8 cellular contexts compared by ENCODE assay signal in the genomic region with DNA sequence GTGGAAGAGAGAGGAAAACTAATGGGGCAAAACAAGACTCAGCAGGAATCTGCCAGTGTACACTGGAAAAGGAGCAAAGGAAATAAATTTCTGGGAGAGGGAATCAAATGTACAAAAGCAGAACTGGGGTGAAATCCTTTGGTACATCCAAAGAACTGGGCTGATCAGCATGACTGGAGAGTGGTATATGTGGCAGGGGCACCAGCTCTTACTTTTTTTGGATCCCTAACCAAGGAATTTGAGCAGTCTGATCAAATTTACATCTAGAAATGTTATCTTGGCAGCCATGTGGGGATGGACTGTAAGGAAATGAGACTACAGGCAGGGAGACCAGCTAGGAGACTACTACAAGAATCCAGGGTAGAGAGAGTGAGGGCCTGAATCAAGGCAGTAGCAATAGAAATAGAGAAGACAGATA. TPM values are rescaled to one million over a fixed set of nuclear protein-coding genes. Genes with fewer than 3 reads are reported as not detected.
DNase-seq lines count a peak whose midpoint lies in the region; ATAC-seq and TF ChIP-seq lines count a peak whose summit lies in the region.

No MANE protein-coding gene starts in this region.

- H3K4me3 ChIP-seq in cardiac muscle cell (peak overlapping the region; percentile 73), uterus (peak overlapping the region; percentile 75 to 79), suprapubic skin (no peak overlapping the region)

- intact Hi-C loops in cardiac septum (cut with DNase I): loop anchor here (2.0 to 10.0 kb wide), 4 partner anchors 14 to 952 kb away; a partner anchor contains a TSS
- intact Hi-C loops in uterus (cut with DNase I; ENCODE audit: low total_unique reads): no loop called here

- TF ChIP-seq POLR2A in uterus (IDR thresholded peaks at IDR 0.05): no peak
- no peak for TF ChIP-seq POLR2A in suprapubic skin (IDR thresholded peaks at IDR 0.05)

- H3K4me1 ChIP-seq in cardiac muscle cell (ENCODE audit: low read depth): peaks cover 5% of the 10 kb centered on the region
- no peaks in the 10 kb centered on the region for H3K4me1 ChIP-seq in uterus
- H3K4me1 ChIP-seq in suprapubic skin: peaks cover 15% of the 10 kb centered on the region

- TF ChIP-seq EP300 in suprapubic skin (IDR thresholded peaks at IDR 0.05): no peak

- H3K27me3 ChIP-seq in cardiac muscle cell: no peaks in the 10 kb centered on the region
- no peaks in the 10 kb centered on the region for H3K27me3 ChIP-seq in uterus
- no peaks in the 10 kb centered on the region for H3K27me3 ChIP-seq in suprapubic skin

- DNase-seq in cardiac muscle cell (ENCODE audit: low read depth in 1 of 2, low spot score in 1 of 2) (no peak), cardiac septum (ENCODE audit: low spot score) (no peak), left kidney (ENCODE audit: low read depth, low spot score) (peak; percentile 52), uterus (no peak), suprapubic skin (ENCODE audit: low spot score in 2 of 2) (no peak)

- no peaks in the 10 kb centered on the region for H3K36me3 ChIP-seq in cardiac muscle cell
- no peaks in the 10 kb centered on the region for H3K36me3 ChIP-seq in uterus
- no peaks in the 10 kb centered on the region for H3K36me3 ChIP-seq in suprapubic skin

- no peak for ATAC-seq in activated CD4-positive, CD25-positive, alpha-beta regulatory T cell treated with anti-CD3 and anti-CD28 coated beads, Interleukin-2, amount 50 U/mL, for 24 hours
- no peak for ATAC-seq in HG02938 (IDR thresholded peaks at IDR 0.05; ENCODE audit: unreplicated experiment)

- no peak for TF ChIP-seq CTCF in cardiac muscle cell (IDR thresholded peaks at IDR 0.05; ENCODE audit: low read depth, low read length)
- no peak for TF ChIP-seq CTCF in VCaP (conservative IDR thresholded peaks at IDR 0.05)
- no peak for TF ChIP-seq CTCF in uterus (IDR thresholded peaks at IDR 0.05)
- no peak for TF ChIP-seq CTCF in suprapubic skin (IDR thresholded peaks at IDR 0.05)

- H3K27ac ChIP-seq in cardiac muscle cell (peak overlapping the region; percentile 100), VCaP (peak overlapping the region; percentile 92), uterus (peak overlapping the region; percentile 99), suprapubic skin (no peak overlapping the region)

- H3K9me3 ChIP-seq in cardiac muscle cell (ENCODE audit: low read depth) (no peaks in the 10 kb centered on the region), uterus (no peaks in the 10 kb centered on the region), suprapubic skin (no peaks in the 10 kb centered on the region)

RNA-seq across cellular contexts. Expression of a gene that starts 1.2 kb away (rescaled TPM):
- total RNA-seq in cardiac muscle cell (5.0 and 8.1 TPM in 2 replicates), cardiac septum (7.1 TPM), uterus (10 to 100 TPM in 3 of 4 donors, 1 to 10 TPM in 1; 3.5 to 63.8 (median 31.5) TPM), suprapubic skin (10 to 100 TPM in 3 of 4 donors, 1 to 10 TPM in 1; 2.8 to 11.3 (median 10.7) TPM)
- polyA plus RNA-seq in cardiac muscle cell: 3.8 and 6.8 TPM in 2 replicates

RNA-seq across cellular contexts. Expression of a gene that starts 12.6 kb away (rescaled TPM):
- 11.2 and 13.3 TPM in 2 replicates for total RNA-seq in cardiac muscle cell
- polyA plus RNA-seq in cardiac muscle cell: 7.2 and 7.8 TPM in 2 replicates
- total RNA-seq in cardiac septum: 5.3 TPM
- total RNA-seq in uterus: 10 to 100 TPM in 1 of 4 donors, 1 to 10 TPM in 2, under 1 TPM in 1; 0.29 to 12.3 (median 5.1) TPM
- 1 to 10 TPM; 3.1 to 6.0 (median 4.5) TPM for total RNA-seq in suprapubic skin

RNA-seq across cellular contexts. Expression of a gene that starts 55.7 kb away (rescaled TPM):
- total RNA-seq in cardiac muscle cell (7.5 and 8.2 TPM in 2 replicates), cardiac septum (3.8 TPM), uterus (10 to 100 TPM in 1 of 4 donors, 1 to 10 TPM in 3; 2.6 to 10.9 (median 7.0) TPM), suprapubic skin (1 to 10 TPM in 2 of 4 donors, under 1 TPM in 2; 0.64 to 2.3 (median 1.2) TPM)
- polyA plus RNA-seq in cardiac muscle cell: 6.0 and 8.2 TPM in 2 replicates
